ENCODE assay signal across 23 cellular contexts in the genomic region with DNA sequence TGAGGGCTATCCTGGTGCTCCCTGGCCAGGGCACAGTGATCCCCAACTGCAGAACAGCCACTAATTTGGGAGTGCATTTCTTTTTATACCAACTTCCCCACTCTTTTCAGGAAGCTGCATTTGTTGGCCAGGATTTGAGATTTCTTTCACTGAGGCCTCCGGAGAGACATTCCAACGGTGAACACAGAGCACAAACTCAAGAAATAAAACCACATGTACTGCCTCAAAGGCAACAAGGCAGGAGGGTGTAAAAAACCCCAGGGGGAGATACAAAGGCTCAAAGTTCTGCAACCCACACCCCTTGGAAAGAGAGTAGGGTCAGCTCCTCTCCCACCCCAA.
DNase-seq lines count a peak whose midpoint lies in the region; ATAC-seq, FAIRE-seq and TF ChIP-seq lines count a peak whose summit lies in the region.
"Had no signal": no experiment of that assay in that cellular context is flagged by ENCODE, and none has a peak within 500 bp of the region (broad histone marks: within the 10 kb centered on the region; RNA-seq: fewer than 3 reads in every experiment).

No MANE protein-coding gene starts in this region.

- no peak overlapping the region for H3K9ac ChIP-seq in IMR-90 (ENCODE audit: low read depth, low read length)
- H3K9ac ChIP-seq in astrocyte (ENCODE audit: low read length) = no peak overlapping the region
- no peak overlapping the region for H3K9ac ChIP-seq in fibroblast of lung (ENCODE audit: insufficient read depth, low read length)

- H2AFZ ChIP-seq in IMR-90 (replicated peaks; ENCODE audit: low read length, poor library complexity) (no peak overlapping the region), astrocyte (ENCODE audit: low read depth, low read length) (no peak overlapping the region), fibroblast of lung (ENCODE audit: low read length) (no peak overlapping the region)

- TF ChIP-seq POLR2A in IMR-90 (IDR thresholded peaks at IDR 0.05; ENCODE audit: low read depth, low read length) (no peak), H54 (IDR thresholded peaks at IDR 0.05; ENCODE audit: low read depth, low read length) (no peak), GM12891 (IDR thresholded peaks at IDR 0.05; ENCODE audit: low read depth, low read length) (no peak)

- H2BK5ac ChIP-seq in IMR-90 (ENCODE audit: low read depth, low read length, poor library complexity, severe bottlenecking) = peak overlapping the region; percentile 15

- H3K18ac ChIP-seq in IMR-90 (ENCODE audit: low read depth, low read length) = no peak overlapping the region

- POLR2A ChIA-PET in IMR-90 (lab: Charles Lee; ENCODE audit: unreplicated experiment) = no interaction called here

- H3K4me1 Mint-ChIP-seq in astrocyte (ENCODE audit: low read depth, unreplicated experiment) = no peaks in the 10 kb centered on the region
- H3K4me1 Mint-ChIP-seq: activated CD4-positive, alpha-beta memory T cell treated with anti-CD3 and anti-CD28 coated beads, Interleukin-2, amount 10 ng/mL, durations not matched to agents 7 days and 5 days; stimulated activated naive B cell treated with anti-CD40 and anti-IgM and Interleukin-4, amounts not matched to agents 10 μg/mL and 1 μg/mL and 100 μg/mL, for 72 hours had no signal

- H2BK15ac ChIP-seq in IMR-90 (ENCODE audit: low read depth, low read length) = no peak overlapping the region

- TF ChIP-seq CTCF in IMR-90 (conservative IDR thresholded peaks at IDR 0.05; ENCODE audit: low read depth, low read length) = no peak
- TF ChIP-seq CTCF in astrocyte (IDR thresholded peaks at IDR 0.05; ENCODE audit: insufficient read depth, low read depth, low read length) = no peak
- no peak for TF ChIP-seq CTCF in fibroblast of lung (conservative IDR thresholded peaks at IDR 0.05 in 1 of 2, IDR thresholded peaks at IDR 0.05 in 1 of 2; ENCODE audit: low read depth in 1 of 2, low read length in 2 of 2)

- no peak overlapping the region for H4K91ac ChIP-seq in IMR-90 (ENCODE audit: insufficient read depth, low read depth, low read length)

- FAIRE-seq in astrocyte (lab: Jason Lieb, UNC) (no peak), H54 (lab: Jason Lieb, UNC) (no peak), GM12891 (lab: Jason Lieb, UNC) (no peak)
- FAIRE-seq: GM12878 had no signal

- peaks cover 50% of the 10 kb centered on the region for H3K27me3 ChIP-seq in IMR-90 (ENCODE audit: control insufficient read depth, insufficient read depth, low read length)
- peaks cover 24% of the 10 kb centered on the region for H3K27me3 ChIP-seq in astrocyte (ENCODE audit: insufficient read depth, low read length)
- H3K27me3 ChIP-seq in fibroblast of lung (ENCODE audit: control insufficient read depth, insufficient read depth, low read length) = peaks cover 6% of the 10 kb centered on the region
- H3K27me3 ChIP-seq: breast epithelium had no signal

- no peak overlapping the region for H3K4ac ChIP-seq in IMR-90 (ENCODE audit: low read depth, low read length)

- H3K27ac Mint-ChIP-seq in astrocyte (ENCODE audit: unreplicated experiment) = no peak overlapping the region
- H3K27ac Mint-ChIP-seq: activated CD4-positive, alpha-beta memory T cell treated with anti-CD3 and anti-CD28 coated beads, Interleukin-2, amount 10 ng/mL, durations not matched to agents 7 days and 5 days; immature natural killer cell; stimulated activated naive B cell treated with anti-CD40 and anti-IgM and Interleukin-4, amounts not matched to agents 10 μg/mL and 1 μg/mL and 100 μg/mL, for 72 hours had no signal

- no peak overlapping the region for H3K4me3 ChIP-seq in IMR-90 (ENCODE audit: insufficient read depth, low read depth, low read length)
- no peak overlapping the region for H3K4me3 ChIP-seq in astrocyte (ENCODE audit: insufficient read depth, low read depth, low read length)
- no peak overlapping the region for H3K4me3 ChIP-seq in fibroblast of lung (replicated peaks in 1 of 4; ENCODE audit: control extremely low read depth in 1 of 4, insufficient read depth in 1 of 4, low read depth in 3 of 4, low read length in 4 of 4)
- H3K4me3 ChIP-seq: breast epithelium, GM12878, heart left ventricle, thoracic aorta had no signal

- intact Hi-C loops in IMR-90 (cut with micrococcal nuclease) (no loop called here), sciatic nerve (cut with DNase I) (no loop called here)

- H3K79me2 ChIP-seq in astrocyte (ENCODE audit: insufficient read depth, low read length) (no peaks in the 10 kb centered on the region), fibroblast of lung (ENCODE audit: control insufficient read depth, insufficient read depth, low read length) (no peaks in the 10 kb centered on the region)

- BruUV-seq in IMR-90 (replicated peaks; lab: Mats Ljungman, UMichigan) = no TSS peak

- H3K36me3 Mint-ChIP-seq in astrocyte (ENCODE audit: low read depth, unreplicated experiment) = no peaks in the 10 kb centered on the region
- H3K36me3 Mint-ChIP-seq: immature natural killer cell; stimulated activated naive B cell treated with anti-CD40 and anti-IgM and Interleukin-4, amounts not matched to agents 10 μg/mL and 1 μg/mL and 100 μg/mL, for 72 hours had no signal

- H3K23ac ChIP-seq in IMR-90 (ENCODE audit: low read depth, low read length) = no peak overlapping the region

- no peak overlapping the region for H3K4me2 ChIP-seq in IMR-90 (ENCODE audit: low read depth, low read length)
- H3K4me2 ChIP-seq in astrocyte (ENCODE audit: low read length) = peak overlapping the region; percentile 77
- H3K4me2 ChIP-seq in fibroblast of lung (ENCODE audit: extremely low read depth, insufficient read depth, low read length) = no peak overlapping the region

- H2AK5ac ChIP-seq in IMR-90 (ENCODE audit: low read depth, low read length) = no peak overlapping the region

- H3K27ac ChIP-seq in IMR-90 (ENCODE audit: insufficient read depth, low read length) (no peak overlapping the region), astrocyte (ENCODE audit: low read depth, low read length) (no peak overlapping the region), fibroblast of lung (ENCODE audit: insufficient read depth, low read length) (no peak overlapping the region)
- H3K27ac ChIP-seq: C4-2B, heart left ventricle, thoracic aorta had no signal

- no peak overlapping the region for H3K4me3 Mint-ChIP-seq in astrocyte (ENCODE audit: unreplicated experiment)
- H3K4me3 Mint-ChIP-seq: activated CD4-positive, alpha-beta memory T cell treated with anti-CD3 and anti-CD28 coated beads, Interleukin-2, amount 10 ng/mL, durations not matched to agents 7 days and 5 days; immature natural killer cell; stimulated activated naive B cell treated with anti-CD40 and anti-IgM and Interleukin-4, amounts not matched to agents 10 μg/mL and 1 μg/mL and 100 μg/mL, for 72 hours had no signal

- in situ Hi-C loops in IMR-90 (cut with MboI; ENCODE audit: low sequenced_read_pairs) = no loop called here

- H3K4me1 ChIP-seq in IMR-90 (ENCODE audit: control insufficient read depth, insufficient read depth, low read length) = no peaks in the 10 kb centered on the region
- peaks cover 9% of the 10 kb centered on the region for H3K4me1 ChIP-seq in astrocyte (ENCODE audit: insufficient read depth, low read length)
- H3K4me1 ChIP-seq in fibroblast of lung (ENCODE audit: control insufficient read depth, extremely low read depth, insufficient read depth, low read length) = no peaks in the 10 kb centered on the region

- no peaks in the 10 kb centered on the region for H4K20me1 ChIP-seq in IMR-90 (ENCODE audit: insufficient read depth, low read length)
- no peaks in the 10 kb centered on the region for H4K20me1 ChIP-seq in astrocyte (ENCODE audit: insufficient read depth, low read length)
- H4K20me1 ChIP-seq in fibroblast of lung (ENCODE audit: control insufficient read depth, extremely low read depth, insufficient read depth, low read length) = no peaks in the 10 kb centered on the region

- no peak overlapping the region for H3K14ac ChIP-seq in IMR-90 (replicated peaks; ENCODE audit: low read depth, low read length)

- H3K9me3 ChIP-seq in IMR-90 (ENCODE audit: control insufficient read depth, insufficient read depth, low read length) (no peaks in the 10 kb centered on the region), astrocyte (ENCODE audit: insufficient read depth, low read depth, low read length) (no peaks in the 10 kb centered on the region), fibroblast of lung (ENCODE audit: control insufficient read depth, insufficient read depth, low read depth, low read length) (no peaks in the 10 kb centered on the region)
- H3K9me3 ChIP-seq: breast epithelium had no signal

- whole genome bisulfite sequencing in IMR-90 (ENCODE audit: extremely low coverage in 2 of 2, insufficient read length in 1 of 2), 2 experiments = no CpG with 5 or more reads among the region's 2 CpGs

- no peak overlapping the region for H2BK120ac ChIP-seq in IMR-90 (ENCODE audit: low read depth, low read length)

- peaks cover 5% of the 10 kb centered on the region for H3K9me3 Mint-ChIP-seq in astrocyte (ENCODE audit: unreplicated experiment)
- H3K9me3 Mint-ChIP-seq: immature natural killer cell had no signal

- H2BK20ac ChIP-seq in IMR-90 (ENCODE audit: low read depth, low read length) = no peak overlapping the region

- DNase-seq in IMR-90 = no peak
- DNase-seq in astrocyte (ENCODE audit: low read depth) = no peak
- peak; percentile 6 to 56 for DNase-seq in fibroblast of lung (ENCODE audit: low read depth in 2 of 2)
- no peak for DNase-seq in sciatic nerve (ENCODE audit: low spot score)
- DNase-seq in H54 (ENCODE audit: insufficient read length, low spot score) = no peak
- DNase-seq in GM12891 (ENCODE audit: insufficient read length, low spot score) = no peak
- DNase-seq in NCI-H187 (lab: John Stamatoyannopoulos, UW) = no peak
- DNase-seq: activated CD4-positive, alpha-beta memory T cell treated with anti-CD3 and anti-CD28 coated beads, Interleukin-2, amount 10 ng/mL, durations not matched to agents 7 days and 5 days; activated gamma-delta T cell; cortex of kidney; heart left ventricle; immature natural killer cell; NCI-H1092 treated with DMSO at 0.1 percent for 48 hours; NCI-H2029; NCI-H526 treated with DMSO at 0.1 percent for 48 hours; stimulated activated CD4-positive, alpha-beta T cell treated with anti-CD3 and anti-CD28 coated beads, Interleukin-4, amount 100 ng/mL, for 1 hour; stimulated activated naive B cell treated with anti-CD40 and anti-IgM and Interleukin-4, amounts not matched to agents 10 μg/mL and 1 μg/mL and 100 μg/mL, for 72 hours; SW 1271 had no signal

- H3K79me1 ChIP-seq in IMR-90 (ENCODE audit: low read depth in 1 of 2, low read length in 2 of 2) = no peaks in the 10 kb centered on the region

- no peak overlapping the region for H2AK9ac ChIP-seq in IMR-90 (replicated peaks; ENCODE audit: low read depth, low read length, poor library complexity)

- CTCF ChIA-PET in IMR-90 (lab: Yijun Ruan, JAX) = no interaction called here

- peaks cover 37% of the 10 kb centered on the region for H3K27me3 Mint-ChIP-seq in astrocyte (ENCODE audit: low read depth, unreplicated experiment)

- H4K8ac ChIP-seq in IMR-90 (ENCODE audit: low read depth in 2 of 2, low read length in 2 of 2) = no peak overlapping the region

- TF ChIP-seq RAD21 in IMR-90 (IDR thresholded peaks at IDR 0.05; ENCODE audit: low read length) = no peak

- dilution Hi-C loops in IMR-90 (cut with HindIII; ENCODE audit: low sequenced_read_pairs, unreplicated experiment) = no loop called here

- H3K36me3 ChIP-seq in IMR-90 (ENCODE audit: control insufficient read depth, insufficient read depth, low read length) (no peaks in the 10 kb centered on the region), astrocyte (ENCODE audit: insufficient read depth, low read length) (no peaks in the 10 kb centered on the region), fibroblast of lung (ENCODE audit: control insufficient read depth, insufficient read depth, low read length) (no peaks in the 10 kb centered on the region)
- H3K36me3 ChIP-seq: breast epithelium, heart left ventricle, thoracic aorta had no signal

- no peaks in the 10 kb centered on the region for H3K9me1 ChIP-seq in IMR-90 (ENCODE audit: insufficient read depth, low read length)

- no peak overlapping the region for H4K5ac ChIP-seq in IMR-90 (ENCODE audit: low read depth, low read length)

- no peak overlapping the region for H3K56ac ChIP-seq in IMR-90 (ENCODE audit: extremely low read depth, insufficient read depth, low read length)

- ATAC-seq in IMR-90 (ENCODE audit: low read depth) = no peak
- ATAC-seq in sciatic nerve = peak; percentile 65
- ATAC-seq in GM21515 (IDR thresholded peaks at IDR 0.05; ENCODE audit: unreplicated experiment) = no peak
- ATAC-seq: GM12878; heart left ventricle; stimulated activated naive B cell treated with anti-CD40 and anti-IgM and Interleukin-4, amounts not matched to agents 10 μg/mL and 1 μg/mL and 100 μg/mL, for 72 hours had no signal

Comparison
In these comparisons a context has a peak if more than half of its experiments do, and no peak if none do; other contexts are left out.
1. DNase-seq: peak in fibroblast of lung (2 of 2); none in IMR-90 (single experiment), astrocyte (single experiment), sciatic nerve (single experiment), H54 (single experiment), GM12891 (single experiment) and NCI-H187 (0 of 2).